In the genomic region with DNA sequence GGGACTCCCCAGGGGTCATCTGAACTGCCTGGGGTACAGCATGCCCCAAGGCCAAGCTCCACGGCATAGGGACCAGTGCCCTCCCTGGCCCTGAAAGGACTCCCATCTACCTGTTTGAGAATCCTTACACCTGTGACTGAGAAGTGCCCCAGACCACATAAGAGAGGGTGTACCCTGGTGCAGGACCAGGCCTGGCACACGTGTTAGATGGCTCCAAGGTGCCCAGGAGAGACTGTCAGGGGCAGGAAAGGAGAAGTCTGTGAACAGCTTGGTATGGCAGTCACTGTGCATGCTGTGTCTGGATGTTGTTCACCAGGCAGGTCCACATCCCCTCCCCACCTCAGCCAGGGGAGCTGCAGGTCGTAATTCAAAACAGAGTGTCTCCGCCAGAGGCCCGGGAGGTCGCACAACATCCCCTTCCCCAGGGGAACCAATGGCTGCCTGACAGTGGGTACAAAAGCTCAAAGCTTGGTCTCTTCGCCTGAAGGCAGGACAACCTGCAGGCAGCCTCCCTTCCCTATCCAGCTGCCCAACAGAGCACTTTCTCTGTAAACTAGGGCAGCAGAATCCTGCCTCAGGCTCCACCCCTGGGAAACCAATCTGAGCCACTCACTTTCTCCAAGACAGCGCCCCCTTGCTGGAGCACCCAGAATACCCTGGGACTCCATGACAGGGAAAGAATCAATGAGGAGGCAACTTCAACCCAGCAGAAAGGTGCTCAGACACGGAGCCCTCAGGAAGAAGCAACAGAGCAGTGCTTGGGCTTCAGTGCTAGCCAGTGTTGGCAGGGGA, we compare ENCODE assay signal across 10 cellular contexts. TPM values are rescaled to one million over a fixed set of nuclear protein-coding genes. Genes with fewer than 3 reads are reported as not detected.
A peak's percentile ranks its signal among the peaks of the same experiment; 100 is the strongest.
DNase-seq lines count a peak whose midpoint lies in the region; ATAC-seq, FAIRE-seq and TF ChIP-seq lines count a peak whose summit lies in the region.
"Had no signal": no experiment of that assay in that cellular context is flagged by ENCODE, and none has a peak within 500 bp of the region (broad histone marks: within the 10 kb centered on the region; RNA-seq: fewer than 3 reads in every experiment).

No MANE protein-coding gene starts in this region.

- peak in 1 of 2 experiments; percentile 11 for DNase-seq in A549 (ENCODE audit: low read depth in 1 of 2, low spot score in 1 of 2)
- DNase-seq in GM12865 (ENCODE audit: low read depth), result peak; percentile 24
- no peak for DNase-seq in T-helper 2 cell treated with Interferon-gamma antibody and Interleukin-4, amounts not matched to agents 5 μg/mL and 100 μg/mL, for 36 hours (ENCODE audit: low spot score)
- no peak for DNase-seq in foreskin keratinocyte
- no peak for DNase-seq in MV-4-11 (lab: John Stamatoyannopoulos, UW)
- DNase-seq in NCI-H748 (lab: John Stamatoyannopoulos, UW; ENCODE audit: unreplicated experiment), result no peak
- DNase-seq in mesothelial cell of epicardium (ENCODE audit: low spot score in 2 of 2, unreplicated experiment in 2 of 2), result no peak
- DNase-seq: DMS79 treated with DMSO at 0.1 percent for 48 hours, uterus had no signal

- POLR2A ChIA-PET in A549 (lab: Yijun Ruan, JAX), result no interaction called here

- H3K4me3 Mint-ChIP-seq in T-helper 2 cell treated with Interferon-gamma antibody and Interleukin-4, amounts not matched to agents 5 μg/mL and 100 μg/mL, for 36 hours, result peak overlapping the region; percentile 91
- no peak overlapping the region for H3K4me3 Mint-ChIP-seq in mesothelial cell of epicardium

- H3K27me3 ChIP-seq in foreskin keratinocyte, result peaks cover 47% of the 10 kb centered on the region

- H3K4me2 ChIP-seq in A549, result no peak overlapping the region

- H3K4me3 ChIP-seq in A549, result no peak overlapping the region
- peak overlapping the region; percentile 94 for H3K4me3 ChIP-seq in GM12865 (ENCODE audit: low read depth, low read length)
- H3K4me3 ChIP-seq: uterus had no signal

- H3K27ac ChIP-seq in A549 (no peak overlapping the region), foreskin keratinocyte (no peak overlapping the region)
- H3K27ac ChIP-seq: uterus had no signal

- H3K9me3 ChIP-seq in A549, result no peaks in the 10 kb centered on the region
- H3K9me3 ChIP-seq: uterus had no signal

- H3K27ac Mint-ChIP-seq in T-helper 2 cell treated with Interferon-gamma antibody and Interleukin-4, amounts not matched to agents 5 μg/mL and 100 μg/mL, for 36 hours, result peak overlapping the region; percentile 84
- H3K27ac Mint-ChIP-seq in mesothelial cell of epicardium, result no peak overlapping the region

- peaks cover 33% of the 10 kb centered on the region for H3K4me1 ChIP-seq in A549
- no peaks in the 10 kb centered on the region for H3K4me1 ChIP-seq in foreskin keratinocyte
- H3K4me1 ChIP-seq: uterus had no signal

- CTCF ChIA-PET in A549 (lab: Yijun Ruan, JAX), result interaction anchor here (0.6 to 5.1 kb wide), 9 partner anchors 9 to 324 kb away, joined by 3 to 36 read pairs (median 4); no protein-coding TSS in a partner anchor

- no peaks in the 10 kb centered on the region for H3K9me3 Mint-ChIP-seq in T-helper 2 cell treated with Interferon-gamma antibody and Interleukin-4, amounts not matched to agents 5 μg/mL and 100 μg/mL, for 36 hours
- H3K9me3 Mint-ChIP-seq in mesothelial cell of epicardium, result no peaks in the 10 kb centered on the region

- no peak for TF ChIP-seq EP300 in A549 (IDR thresholded peaks at IDR 0.05)

- FAIRE-seq in A549 (lab: Jason Lieb, UNC), result no peak

- H3K4me1 Mint-ChIP-seq in T-helper 2 cell treated with Interferon-gamma antibody and Interleukin-4, amounts not matched to agents 5 μg/mL and 100 μg/mL, for 36 hours (ENCODE audit: low read depth), result peaks cover 56% of the 10 kb centered on the region
- H3K4me1 Mint-ChIP-seq in mesothelial cell of epicardium, result peaks cover 13% of the 10 kb centered on the region

- peaks cover 45% of the 10 kb centered on the region for H3K36me3 Mint-ChIP-seq in T-helper 2 cell treated with Interferon-gamma antibody and Interleukin-4, amounts not matched to agents 5 μg/mL and 100 μg/mL, for 36 hours (ENCODE audit: low read depth)
- H3K36me3 Mint-ChIP-seq in mesothelial cell of epicardium, result no peaks in the 10 kb centered on the region

- ATAC-seq in A549 (no peak), foreskin keratinocyte (no peak), HG03280 (IDR thresholded peaks at IDR 0.05; ENCODE audit: unreplicated experiment) (no peak)

- WGBS in A549 (ENCODE audit: missing lambda C conversion rate), result 92% methylated on average over 6 of the region's 9 CpGs

- TF ChIP-seq RAD21 in A549 (conservative IDR thresholded peaks at IDR 0.05 in 1 of 2, IDR thresholded peaks at IDR 0.05 in 1 of 2), result no peak

- no peaks in the 10 kb centered on the region for H3K27me3 Mint-ChIP-seq in T-helper 2 cell treated with Interferon-gamma antibody and Interleukin-4, amounts not matched to agents 5 μg/mL and 100 μg/mL, for 36 hours (ENCODE audit: low read depth)
- H3K27me3 Mint-ChIP-seq in mesothelial cell of epicardium (ENCODE audit: low read depth), result peaks cover 19% of the 10 kb centered on the region

- TF ChIP-seq CTCF in A549 (IDR thresholded peaks at IDR 0.05) (peak; percentile 17; the same call in 1 of the 3 replicates), GM12865 (IDR thresholded peaks at IDR 0.05; ENCODE audit: insufficient read depth, low read depth, low read length, missing control alignments) (peak; percentile 37), foreskin keratinocyte (conservative IDR thresholded peaks at IDR 0.05) (peak; percentile 25), mesothelial cell of epicardium (IDR thresholded peaks at IDR 0.05; ENCODE audit: unreplicated experiment) (no peak)

- no peak for TF ChIP-seq POLR2A in A549 (IDR thresholded peaks at IDR 0.05; ENCODE audit: low read length)

TF ChIP-seq in A549, 52 proteins besides CTCF, POLR2A, EP300 and RAD21 (continues in another document):
- TF ChIP-seq, protein P1, sequence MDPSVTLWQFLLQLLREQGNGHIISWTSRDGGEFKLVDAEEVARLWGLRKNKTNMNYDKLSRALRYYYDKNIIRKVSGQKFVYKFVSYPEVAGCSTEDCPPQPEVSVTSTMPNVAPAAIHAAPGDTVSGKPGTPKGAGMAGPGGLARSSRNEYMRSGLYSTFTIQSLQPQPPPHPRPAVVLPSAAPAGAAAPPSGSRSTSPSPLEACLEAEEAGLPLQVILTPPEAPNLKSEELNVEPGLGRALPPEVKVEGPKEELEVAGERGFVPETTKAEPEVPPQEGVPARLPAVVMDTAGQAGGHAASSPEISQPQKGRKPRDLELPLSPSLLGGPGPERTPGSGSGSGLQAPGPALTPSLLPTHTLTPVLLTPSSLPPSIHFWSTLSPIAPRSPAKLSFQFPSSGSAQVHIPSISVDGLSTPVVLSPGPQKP (IDR thresholded peaks at IDR 0.05; ENCODE audit: low read depth, low read length), result no peak
- TF ChIP-seq HDAC2 (IDR thresholded peaks at IDR 0.05), result no peak
- no peak for TF ChIP-seq FOSL2 (IDR thresholded peaks at IDR 0.05)
- no peak for TF ChIP-seq FOSL2 (CRISPR knock-in tag; IDR thresholded peaks at IDR 0.05)
- no peak for TF ChIP-seq ESRRA (IDR thresholded peaks at IDR 0.05; ENCODE audit: borderline replicate concordance, low read length)
- TF ChIP-seq CBX2 (IDR thresholded peaks at IDR 0.05; ENCODE audit: borderline replicate concordance, low read depth), result no peak
- TF ChIP-seq HOXB13 (CRISPR knock-in tag; IDR thresholded peaks at IDR 0.05; ENCODE audit: low read depth), result no peak
- no peak for TF ChIP-seq EHMT2 (IDR thresholded peaks at IDR 0.05; ENCODE audit: low read depth)
- no peak for TF ChIP-seq ZC3H11A (IDR thresholded peaks at IDR 0.05)
- TF ChIP-seq RCOR1 (IDR thresholded peaks at IDR 0.05; ENCODE audit: low read depth, low read length), result no peak
- no peak for TF ChIP-seq NPAS2 (CRISPR knock-in tag; IDR thresholded peaks at IDR 0.05; ENCODE audit: borderline replicate concordance)
- TF ChIP-seq, protein P2, sequence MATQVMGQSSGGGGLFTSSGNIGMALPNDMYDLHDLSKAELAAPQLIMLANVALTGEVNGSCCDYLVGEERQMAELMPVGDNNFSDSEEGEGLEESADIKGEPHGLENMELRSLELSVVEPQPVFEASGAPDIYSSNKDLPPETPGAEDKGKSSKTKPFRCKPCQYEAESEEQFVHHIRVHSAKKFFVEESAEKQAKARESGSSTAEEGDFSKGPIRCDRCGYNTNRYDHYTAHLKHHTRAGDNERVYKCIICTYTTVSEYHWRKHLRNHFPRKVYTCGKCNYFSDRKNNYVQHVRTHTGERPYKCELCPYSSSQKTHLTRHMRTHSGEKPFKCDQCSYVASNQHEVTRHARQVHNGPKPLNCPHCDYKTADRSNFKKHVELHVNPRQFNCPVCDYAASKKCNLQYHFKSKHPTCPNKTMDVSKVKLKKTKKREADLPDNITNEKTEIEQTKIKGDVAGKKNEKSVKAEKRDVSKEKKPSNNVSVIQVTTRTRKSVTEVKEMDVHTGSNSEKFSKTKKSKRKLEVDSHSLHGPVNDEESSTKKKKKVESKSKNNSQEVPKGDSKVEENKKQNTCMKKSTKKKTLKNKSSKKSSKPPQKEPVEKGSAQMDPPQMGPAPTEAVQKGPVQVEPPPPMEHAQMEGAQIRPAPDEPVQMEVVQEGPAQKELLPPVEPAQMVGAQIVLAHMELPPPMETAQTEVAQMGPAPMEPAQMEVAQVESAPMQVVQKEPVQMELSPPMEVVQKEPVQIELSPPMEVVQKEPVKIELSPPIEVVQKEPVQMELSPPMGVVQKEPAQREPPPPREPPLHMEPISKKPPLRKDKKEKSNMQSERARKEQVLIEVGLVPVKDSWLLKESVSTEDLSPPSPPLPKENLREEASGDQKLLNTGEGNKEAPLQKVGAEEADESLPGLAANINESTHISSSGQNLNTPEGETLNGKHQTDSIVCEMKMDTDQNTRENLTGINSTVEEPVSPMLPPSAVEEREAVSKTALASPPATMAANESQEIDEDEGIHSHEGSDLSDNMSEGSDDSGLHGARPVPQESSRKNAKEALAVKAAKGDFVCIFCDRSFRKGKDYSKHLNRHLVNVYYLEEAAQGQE (IDR thresholded peaks at IDR 0.05), result no peak
- TF ChIP-seq, protein P3, sequence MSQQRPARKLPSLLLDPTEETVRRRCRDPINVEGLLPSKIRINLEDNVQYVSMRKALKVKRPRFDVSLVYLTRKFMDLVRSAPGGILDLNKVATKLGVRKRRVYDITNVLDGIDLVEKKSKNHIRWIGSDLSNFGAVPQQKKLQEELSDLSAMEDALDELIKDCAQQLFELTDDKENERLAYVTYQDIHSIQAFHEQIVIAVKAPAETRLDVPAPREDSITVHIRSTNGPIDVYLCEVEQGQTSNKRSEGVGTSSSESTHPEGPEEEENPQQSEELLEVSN (IDR thresholded peaks at IDR 0.05; ENCODE audit: borderline replicate concordance, low read depth), result no peak

RNA-seq across cellular contexts. Expression of a gene that starts 3.9 kb away (rescaled TPM):
- polyA plus RNA-seq in A549 (2011; rRNA removed) (28.1 and 37.1 TPM in 2 replicates), A549 (2017; fragmentation: RNase III; extraction: RNeasy Plus Mini Kit Qiagen cat#74134 plus additional on column Dnase treatment) (24.1 to 25.7 TPM (median 25.0 TPM) in 3 replicates), foreskin keratinocyte (not detected in 2 replicates)
- 27.6 and 40.0 TPM in 2 replicates for polyA plus RNA-seq in A549 (2012; cell fraction: cytosol; rRNA removed)
- 97.7 and 127 TPM in 2 replicates for polyA plus RNA-seq in A549 (2012; cell fraction: nucleus; rRNA removed)
- 54.6 and 58.3 TPM in 2 replicates for polyA minus RNA-seq in A549 (2011; rRNA and poly(A)+ RNA removed)
- total RNA-seq in foreskin keratinocyte (not detected in 2 replicates), mesothelial cell of epicardium (25.9 to 27.9 TPM (median 26.7 TPM) in 3 replicates)

Comparison
In these comparisons a context has a peak if more than half of its experiments do, and no peak if none do; other contexts are left out.
1. RNA of a gene that starts 3.9 kb away (total RNA-seq): 25.9 to 27.9 TPM in mesothelial cell of epicardium; not detected in foreskin keratinocyte; every median in the first group is over 10 times any median in the second.